In genomic region chr2:128564131-128564530, GRCh38 we compare ENCODE assay signal across 17 cellular contexts.
"Had no signal": no experiment of that assay in that cellular context is flagged by ENCODE, and none has a peak within 500 bp of the region (broad histone marks: within the 10 kb centered on the region; RNA-seq: fewer than 3 reads in every experiment).

No MANE protein-coding gene starts in this region.

- ATAC-seq: stimulated activated memory B cell treated with anti-CD40 and anti-IgM and Interleukin-4, amounts not matched to agents 10 μg/mL and 1 μg/mL and 100 μg/mL, for 72 hours had no signal

- H3K9me3 Mint-ChIP-seq: naive B cell; nephron; stimulated activated memory B cell treated with anti-CD40 and anti-IgM and Interleukin-4, amounts not matched to agents 10 μg/mL and 1 μg/mL and 100 μg/mL, for 72 hours; stimulated activated naive CD8-positive, alpha-beta T cell treated with anti-CD3 and anti-CD28 coated beads, Interleukin-15, Interleukin-2, amounts not matched to agents 100 ng/mL and 50 ng/mL, for 24 hours had no signal

- H3K36me3 ChIP-seq: gastrocnemius medialis, heart right ventricle, right lobe of liver, tibial nerve, upper lobe of right lung had no signal

- H3K4me3 ChIP-seq: gastrocnemius medialis, heart right ventricle, psoas muscle, right lobe of liver, tibial nerve, upper lobe of right lung had no signal

- H3K27me3 Mint-ChIP-seq: stimulated activated naive CD8-positive, alpha-beta T cell treated with anti-CD3 and anti-CD28 coated beads, Interleukin-15, Interleukin-2, amounts not matched to agents 100 ng/mL and 50 ng/mL, for 24 hours had no signal

- H3K27ac ChIP-seq: gastrocnemius medialis, heart right ventricle, psoas muscle, right lobe of liver, upper lobe of right lung had no signal

- H3K9me3 ChIP-seq: gastrocnemius medialis, heart right ventricle, psoas muscle, right lobe of liver, tibial nerve, upper lobe of right lung had no signal

- H3K27ac Mint-ChIP-seq: naive B cell; stimulated activated memory B cell treated with anti-CD40 and anti-IgM and Interleukin-4, amounts not matched to agents 10 μg/mL and 1 μg/mL and 100 μg/mL, for 72 hours; stimulated activated naive CD8-positive, alpha-beta T cell treated with anti-CD3 and anti-CD28 coated beads, Interleukin-15, Interleukin-2, amounts not matched to agents 100 ng/mL and 50 ng/mL, for 24 hours had no signal

- DNase-seq: cerebellar nuclear complex; dermis blood vessel endothelial cell; effector CD4-positive, alpha-beta T cell; naive B cell; occipital lobe; retina; stimulated activated CD4-positive, alpha-beta T cell treated with anti-CD3 and anti-CD28 coated beads, Interleukin-4, amount 100 ng/mL, for 1 hour; stimulated activated CD8-positive, alpha-beta memory T cell treated with anti-CD3 and anti-CD28 coated beads, Interleukin-4, amount 100 ng/mL, for 48 hours; upper lobe of right lung had no signal

- H3K27me3 ChIP-seq: gastrocnemius medialis, heart right ventricle, right lobe of liver, tibial nerve, upper lobe of right lung had no signal

- H3K4me1 Mint-ChIP-seq: naive B cell; stimulated activated memory B cell treated with anti-CD40 and anti-IgM and Interleukin-4, amounts not matched to agents 10 μg/mL and 1 μg/mL and 100 μg/mL, for 72 hours had no signal

- H3K4me1 ChIP-seq: gastrocnemius medialis, psoas muscle, right lobe of liver had no signal

- H3K4me3 Mint-ChIP-seq: naive B cell; stimulated activated memory B cell treated with anti-CD40 and anti-IgM and Interleukin-4, amounts not matched to agents 10 μg/mL and 1 μg/mL and 100 μg/mL, for 72 hours; stimulated activated naive CD8-positive, alpha-beta T cell treated with anti-CD3 and anti-CD28 coated beads, Interleukin-15, Interleukin-2, amounts not matched to agents 100 ng/mL and 50 ng/mL, for 24 hours had no signal

- H3K36me3 Mint-ChIP-seq: naive B cell; stimulated activated memory B cell treated with anti-CD40 and anti-IgM and Interleukin-4, amounts not matched to agents 10 μg/mL and 1 μg/mL and 100 μg/mL, for 72 hours had no signal
